9 cellular contexts compared by ENCODE assay signal in the genomic region with DNA sequence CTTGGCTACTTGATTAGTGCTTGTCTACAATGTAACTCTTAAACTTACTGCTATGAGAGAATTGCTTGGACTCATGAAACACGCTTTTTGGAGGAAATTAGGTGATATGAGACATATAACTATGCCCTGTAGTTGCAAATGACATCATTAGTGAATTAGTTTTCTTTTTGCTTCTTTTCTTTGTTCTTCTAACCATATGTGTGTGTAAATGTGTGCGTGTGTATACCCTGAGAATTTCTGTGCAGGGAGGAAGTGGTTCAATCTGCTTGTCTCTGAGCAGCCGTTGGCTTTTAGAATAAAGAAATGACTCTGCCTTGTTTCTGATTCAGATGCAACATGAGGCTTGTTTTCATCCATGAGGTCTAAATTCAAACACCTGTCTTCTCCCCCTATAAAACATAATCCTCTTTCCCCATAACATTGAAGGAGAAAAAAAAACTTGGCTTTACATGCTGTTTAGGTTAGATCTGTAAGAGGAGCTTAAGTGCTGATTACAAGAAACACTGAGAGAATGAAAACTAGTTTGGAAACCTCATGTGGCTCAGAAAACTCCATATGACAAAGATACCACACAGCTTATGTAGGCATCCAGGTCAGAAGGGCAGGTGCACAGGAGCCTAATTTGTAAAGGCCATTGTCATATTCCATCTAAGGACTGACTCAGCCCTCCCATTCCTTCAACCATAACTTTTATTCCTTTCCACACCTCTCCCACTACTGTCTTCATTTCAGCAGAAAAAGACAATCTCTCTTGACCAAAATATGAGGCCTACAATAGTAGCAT. TPM values are rescaled to one million over a fixed set of nuclear protein-coding genes. Genes with fewer than 3 reads are reported as not detected.
A peak's percentile ranks its signal among the peaks of the same experiment; 100 is the strongest.
DNase-seq lines count a peak whose midpoint lies in the region; ATAC-seq, FAIRE-seq and TF ChIP-seq lines count a peak whose summit lies in the region.
"Had no signal": no experiment of that assay in that cellular context is flagged by ENCODE, and none has a peak within 500 bp of the region (broad histone marks: within the 10 kb centered on the region; RNA-seq: fewer than 3 reads in every experiment).

No MANE protein-coding gene starts in this region.

- peaks cover 3% of the 10 kb centered on the region for H3K9me3 Mint-ChIP-seq in activated naive CD4-positive, alpha-beta T cell treated with anti-CD3 and anti-CD28 coated beads for 36 hours
- no peaks in the 10 kb centered on the region for H3K9me3 Mint-ChIP-seq in stimulated activated naive CD8-positive, alpha-beta T cell treated with anti-CD3 and anti-CD28 coated beads, Interleukin-15, Interleukin-2, amounts not matched to agents 100 ng/mL and 50 ng/mL, for 24 hours

- peaks cover 24% of the 10 kb centered on the region for H3K4me1 Mint-ChIP-seq in activated naive CD4-positive, alpha-beta T cell treated with anti-CD3 and anti-CD28 coated beads for 36 hours (ENCODE audit: low read depth)
- H3K4me1 Mint-ChIP-seq in stimulated activated naive CD8-positive, alpha-beta T cell treated with anti-CD3 and anti-CD28 coated beads, Interleukin-15, Interleukin-2, amounts not matched to agents 100 ng/mL and 50 ng/mL, for 24 hours (ENCODE audit: low read depth), result peaks cover 21% of the 10 kb centered on the region

- 89 to 94% methylated on average over 3 of the region's 3 CpGs for WGBS in pancreas, 2 donors

- H3K27me3 Mint-ChIP-seq in activated naive CD4-positive, alpha-beta T cell treated with anti-CD3 and anti-CD28 coated beads for 36 hours (ENCODE audit: low read depth), result no peaks in the 10 kb centered on the region
- no peaks in the 10 kb centered on the region for H3K27me3 Mint-ChIP-seq in stimulated activated naive CD8-positive, alpha-beta T cell treated with anti-CD3 and anti-CD28 coated beads, Interleukin-15, Interleukin-2, amounts not matched to agents 100 ng/mL and 50 ng/mL, for 24 hours

- H3K36me3 ChIP-seq in pancreas, result no peaks in the 10 kb centered on the region

- no peaks in the 10 kb centered on the region for H3K9me3 ChIP-seq in pancreas

- CTCF ChIA-PET in activated naive CD4-positive, alpha-beta T cell treated with anti-CD3 and anti-CD28 coated beads for 36 hours (lab: Charles Lee), result interaction anchor here (1.2 to 1.7 kb wide), 4 partner anchors 10 to 39 kb away, joined by 4 to 11 read pairs (median 4); no protein-coding TSS in a partner anchor

- H3K4me1 ChIP-seq in pancreas, result no peaks in the 10 kb centered on the region

- H3K4me3 ChIP-seq in pancreas, result no peak overlapping the region

- peak overlapping the region; percentile 92 for H3K27ac Mint-ChIP-seq in activated naive CD4-positive, alpha-beta T cell treated with anti-CD3 and anti-CD28 coated beads for 36 hours
- peak overlapping the region; percentile 93 for H3K27ac Mint-ChIP-seq in stimulated activated naive CD8-positive, alpha-beta T cell treated with anti-CD3 and anti-CD28 coated beads, Interleukin-15, Interleukin-2, amounts not matched to agents 100 ng/mL and 50 ng/mL, for 24 hours

- H3K4me3 Mint-ChIP-seq in activated naive CD4-positive, alpha-beta T cell treated with anti-CD3 and anti-CD28 coated beads for 36 hours, result no peak overlapping the region
- H3K4me3 Mint-ChIP-seq in stimulated activated naive CD8-positive, alpha-beta T cell treated with anti-CD3 and anti-CD28 coated beads, Interleukin-15, Interleukin-2, amounts not matched to agents 100 ng/mL and 50 ng/mL, for 24 hours, result peak overlapping the region; percentile 11

- no peak for FAIRE-seq in pancreas (lab: Jason Lieb, UNC)

- no peak for TF ChIP-seq CTCF in pancreas (IDR thresholded peaks at IDR 0.05)

- H3K27me3 ChIP-seq in pancreas, result no peaks in the 10 kb centered on the region

- H3K27ac ChIP-seq in pancreas, result no peak overlapping the region

- intact Hi-C loops in activated naive CD4-positive, alpha-beta T cell treated with anti-CD3 and anti-CD28 coated beads for 36 hours (cut with micrococcal nuclease), result loop anchor here (1.0 to 10.0 kb wide), 6 partner anchors 8 to 364 kb away; a partner anchor contains a TSS
- intact Hi-C loops in pancreas (cut with DNase I), result no loop called here

- no peaks in the 10 kb centered on the region for H3K36me3 Mint-ChIP-seq in activated naive CD4-positive, alpha-beta T cell treated with anti-CD3 and anti-CD28 coated beads for 36 hours (ENCODE audit: low read depth)
- H3K36me3 Mint-ChIP-seq in stimulated activated naive CD8-positive, alpha-beta T cell treated with anti-CD3 and anti-CD28 coated beads, Interleukin-15, Interleukin-2, amounts not matched to agents 100 ng/mL and 50 ng/mL, for 24 hours (ENCODE audit: low read depth), result no peaks in the 10 kb centered on the region

- peak; percentile 65 for DNase-seq in activated naive CD4-positive, alpha-beta T cell treated with anti-CD3 and anti-CD28 coated beads for 36 hours
- no peak for DNase-seq in activated naive CD4-positive, alpha-beta T cell treated with Interleukin-2 at 50 U/mL for 16 hours
- DNase-seq in NOMO-1 treated with DMSO at 0.1 percent for 48 hours (lab: John Stamatoyannopoulos, UW; ENCODE audit: unreplicated experiment) (peak; percentile 77), NCI-H1417 treated with DMSO at 0.1 percent for 48 hours (lab: John Stamatoyannopoulos, UW) (no peak), pancreas (no peak)
- DNase-seq: DMS153 had no signal

- ATAC-seq in HG02885 (IDR thresholded peaks at IDR 0.05; ENCODE audit: poor library complexity, unreplicated experiment) (peak; percentile 91), SK-N-SH treated with all-trans-retinoic acid at 6 μM for 48 hours (no peak), pancreas (no peak)

TF ChIP-seq in SK-N-SH treated with all-trans-retinoic acid at 6 μM for 48 hours, 23 proteins besides CTCF, POLR2A, EP300 and RAD21 (continues in another document):
- no peak for TF ChIP-seq ARNTL (CRISPR knock-in tag; IDR thresholded peaks at IDR 0.05; ENCODE audit: borderline replicate concordance, low read depth)
- TF ChIP-seq, protein P1, sequence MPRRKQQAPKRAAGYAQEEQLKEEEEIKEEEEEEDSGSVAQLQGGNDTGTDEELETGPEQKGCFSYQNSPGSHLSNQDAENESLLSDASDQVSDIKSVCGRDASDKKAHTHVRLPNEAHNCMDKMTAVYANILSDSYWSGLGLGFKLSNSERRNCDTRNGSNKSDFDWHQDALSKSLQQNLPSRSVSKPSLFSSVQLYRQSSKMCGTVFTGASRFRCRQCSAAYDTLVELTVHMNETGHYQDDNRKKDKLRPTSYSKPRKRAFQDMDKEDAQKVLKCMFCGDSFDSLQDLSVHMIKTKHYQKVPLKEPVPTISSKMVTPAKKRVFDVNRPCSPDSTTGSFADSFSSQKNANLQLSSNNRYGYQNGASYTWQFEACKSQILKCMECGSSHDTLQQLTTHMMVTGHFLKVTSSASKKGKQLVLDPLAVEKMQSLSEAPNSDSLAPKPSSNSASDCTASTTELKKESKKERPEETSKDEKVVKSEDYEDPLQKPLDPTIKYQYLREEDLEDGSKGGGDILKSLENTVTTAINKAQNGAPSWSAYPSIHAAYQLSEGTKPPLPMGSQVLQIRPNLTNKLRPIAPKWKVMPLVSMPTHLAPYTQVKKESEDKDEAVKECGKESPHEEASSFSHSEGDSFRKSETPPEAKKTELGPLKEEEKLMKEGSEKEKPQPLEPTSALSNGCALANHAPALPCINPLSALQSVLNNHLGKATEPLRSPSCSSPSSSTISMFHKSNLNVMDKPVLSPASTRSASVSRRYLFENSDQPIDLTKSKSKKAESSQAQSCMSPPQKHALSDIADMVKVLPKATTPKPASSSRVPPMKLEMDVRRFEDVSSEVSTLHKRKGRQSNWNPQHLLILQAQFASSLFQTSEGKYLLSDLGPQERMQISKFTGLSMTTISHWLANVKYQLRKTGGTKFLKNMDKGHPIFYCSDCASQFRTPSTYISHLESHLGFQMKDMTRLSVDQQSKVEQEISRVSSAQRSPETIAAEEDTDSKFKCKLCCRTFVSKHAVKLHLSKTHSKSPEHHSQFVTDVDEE (CRISPR knock-in tag; IDR thresholded peaks at IDR 0.05), result no peak
- TF ChIP-seq PPARA (CRISPR knock-in tag; IDR thresholded peaks at IDR 0.05; ENCODE audit: borderline replicate concordance), result no peak
- no peak for TF ChIP-seq ZNF565 (CRISPR knock-in tag; conservative IDR thresholded peaks at IDR 0.05; ENCODE audit: low read depth)
- no peak for TF ChIP-seq ZNF8 (CRISPR knock-in tag; IDR thresholded peaks at IDR 0.05)
- no peak for TF ChIP-seq ISL1 (CRISPR knock-in tag; IDR thresholded peaks at IDR 0.05)
- TF ChIP-seq, protein P2, sequence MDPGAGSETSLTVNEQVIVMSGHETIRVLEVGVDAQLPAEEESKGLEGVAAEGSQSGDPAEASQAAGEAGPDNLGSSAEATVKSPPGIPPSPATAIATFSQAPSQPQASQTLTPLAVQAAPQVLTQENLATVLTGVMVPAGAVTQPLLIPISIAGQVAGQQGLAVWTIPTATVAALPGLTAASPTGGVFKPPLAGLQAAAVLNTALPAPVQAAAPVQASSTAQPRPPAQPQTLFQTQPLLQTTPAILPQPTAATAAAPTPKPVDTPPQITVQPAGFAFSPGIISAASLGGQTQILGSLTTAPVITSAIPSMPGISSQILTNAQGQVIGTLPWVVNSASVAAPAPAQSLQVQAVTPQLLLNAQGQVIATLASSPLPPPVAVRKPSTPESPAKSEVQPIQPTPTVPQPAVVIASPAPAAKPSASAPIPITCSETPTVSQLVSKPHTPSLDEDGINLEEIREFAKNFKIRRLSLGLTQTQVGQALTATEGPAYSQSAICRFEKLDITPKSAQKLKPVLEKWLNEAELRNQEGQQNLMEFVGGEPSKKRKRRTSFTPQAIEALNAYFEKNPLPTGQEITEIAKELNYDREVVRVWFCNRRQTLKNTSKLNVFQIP (CRISPR knock-in tag; IDR thresholded peaks at IDR 0.05; ENCODE audit: borderline replicate concordance, low read depth), result no peak
- TF ChIP-seq TCF4 (CRISPR knock-in tag; IDR thresholded peaks at IDR 0.05; ENCODE audit: borderline replicate concordance), result no peak
- TF ChIP-seq ESRRG (CRISPR knock-in tag; IDR thresholded peaks at IDR 0.05), result no peak
- TF ChIP-seq, protein P3, sequence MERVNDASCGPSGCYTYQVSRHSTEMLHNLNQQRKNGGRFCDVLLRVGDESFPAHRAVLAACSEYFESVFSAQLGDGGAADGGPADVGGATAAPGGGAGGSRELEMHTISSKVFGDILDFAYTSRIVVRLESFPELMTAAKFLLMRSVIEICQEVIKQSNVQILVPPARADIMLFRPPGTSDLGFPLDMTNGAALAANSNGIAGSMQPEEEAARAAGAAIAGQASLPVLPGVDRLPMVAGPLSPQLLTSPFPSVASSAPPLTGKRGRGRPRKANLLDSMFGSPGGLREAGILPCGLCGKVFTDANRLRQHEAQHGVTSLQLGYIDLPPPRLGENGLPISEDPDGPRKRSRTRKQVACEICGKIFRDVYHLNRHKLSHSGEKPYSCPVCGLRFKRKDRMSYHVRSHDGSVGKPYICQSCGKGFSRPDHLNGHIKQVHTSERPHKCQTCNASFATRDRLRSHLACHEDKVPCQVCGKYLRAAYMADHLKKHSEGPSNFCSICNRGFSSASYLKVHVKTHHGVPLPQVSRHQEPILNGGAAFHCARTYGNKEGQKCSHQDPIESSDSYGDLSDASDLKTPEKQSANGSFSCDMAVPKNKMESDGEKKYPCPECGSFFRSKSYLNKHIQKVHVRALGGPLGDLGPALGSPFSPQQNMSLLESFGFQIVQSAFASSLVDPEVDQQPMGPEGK (CRISPR knock-in tag; IDR thresholded peaks at IDR 0.05; ENCODE audit: borderline replicate concordance), result no peak

RNA-seq across cellular contexts. Expression of a gene that starts 30.5 kb away (rescaled TPM):
- total RNA-seq in activated naive CD4-positive, alpha-beta T cell treated with anti-CD3 and anti-CD28 coated beads for 36 hours, result 10 to 100 TPM; 62.9 to 70.4 TPM
- 1 to 10 TPM in 1 of 6 donors, under 1 TPM in 4, not detected in 1; 0.12 to 1.1 (median 0.88) TPM for total RNA-seq in pancreas
- under 1 TPM; 0.54 to 0.65 TPM for polyA plus RNA-seq in pancreas

Comparison
In these comparisons a context has a peak if more than half of its experiments do, and no peak if none do; other contexts are left out.
1. DNase-seq: peak in activated naive CD4-positive, alpha-beta T cell treated with anti-CD3 and anti-CD28 coated beads for 36 hours (single experiment) and NOMO-1 treated with DMSO at 0.1 percent for 48 hours (single experiment); none in activated naive CD4-positive, alpha-beta T cell treated with Interleukin-2 at 50 U/mL for 16 hours (single experiment), NCI-H1417 treated with DMSO at 0.1 percent for 48 hours (single experiment) and pancreas (0 of 6).
2. RNA of a gene that starts 30.5 kb away (total RNA-seq): 62.9 to 70.4 TPM in activated naive CD4-positive, alpha-beta T cell treated with anti-CD3 and anti-CD28 coated beads for 36 hours; 0.12 to 1.1 TPM in pancreas; every median in the first group is over 10 times any median in the second.